In genomic region chr5:7043797-7044196, GRCh38 we compare ENCODE assay signal across 28 cellular contexts.
"Had no signal": no experiment of that assay in that cellular context is flagged by ENCODE, and none has a peak within 500 bp of the region (broad histone marks: within the 10 kb centered on the region; RNA-seq: fewer than 3 reads in every experiment).

No MANE protein-coding gene starts in this region.

- DNase-seq: colonic mucosa; cortex of kidney; dermis blood vessel endothelial cell; dorsolateral prefrontal cortex; effector CD4-positive, alpha-beta T cell; effector CD8-positive, alpha-beta T cell; effector memory CD4-positive, alpha-beta T cell; effector memory CD8-positive, alpha-beta T cell; endodermal cell; erythroblast; esophagus squamous epithelium; foreskin fibroblast; foreskin keratinocyte; foreskin melanocyte; gastrocnemius medialis; glutamatergic neuron; head of caudate nucleus; heart left ventricle; heart right ventricle had no signal

- H3K9me3 ChIP-seq: colonic mucosa, esophagus muscularis mucosa, esophagus squamous epithelium, gastrocnemius medialis, gastroesophageal sphincter, heart left ventricle, heart right ventricle had no signal

- H3K4me1 ChIP-seq: colonic mucosa, esophagus muscularis mucosa, esophagus squamous epithelium, foreskin keratinocyte, gastrocnemius medialis, gastroesophageal sphincter, heart left ventricle, heart right ventricle had no signal

- H3K27me3 ChIP-seq: colonic mucosa, dorsolateral prefrontal cortex, esophagus squamous epithelium, foreskin keratinocyte, gastrocnemius medialis, gastroesophageal sphincter, heart left ventricle had no signal

- FAIRE-seq: colon, endometrium, endothelial cell of umbilical vein, frontal cortex had no signal

- H3K27ac ChIP-seq: colonic mucosa, coronary artery, dorsolateral prefrontal cortex, epithelial cell of prostate, esophagus muscularis mucosa, esophagus squamous epithelium, foreskin keratinocyte, gastrocnemius medialis, gastroesophageal sphincter, heart left ventricle, heart right ventricle had no signal

- H3K36me3 ChIP-seq: colonic mucosa, esophagus muscularis mucosa, esophagus squamous epithelium, gastrocnemius medialis, gastroesophageal sphincter, heart left ventricle, heart right ventricle had no signal

- ATAC-seq: effector memory CD8-positive, alpha-beta T cell; esophagus mucosa; foreskin keratinocyte; gastrocnemius medialis; gastroesophageal sphincter; heart left ventricle; heart right ventricle had no signal

- H3K4me3 ChIP-seq: colonic mucosa, coronary artery, dorsolateral prefrontal cortex, esophagus muscularis mucosa, esophagus squamous epithelium, gastrocnemius medialis, gastroesophageal sphincter, heart left ventricle, heart right ventricle had no signal
